22 cellular contexts compared by ENCODE assay signal in genomic region chr5:9419794-9420193, GRCh38.
A peak's percentile ranks its signal among the peaks of the same experiment; 100 is the strongest.
DNase-seq lines count a peak whose midpoint lies in the region; ATAC-seq and TF ChIP-seq lines count a peak whose summit lies in the region.
"Had no signal": no experiment of that assay in that cellular context is flagged by ENCODE, and none has a peak within 500 bp of the region (broad histone marks: within the 10 kb centered on the region; RNA-seq: fewer than 3 reads in every experiment).

No MANE protein-coding gene starts in this region.

- ATAC-seq in HG02798 (IDR thresholded peaks at IDR 0.05; ENCODE audit: poor library complexity, unreplicated experiment) (peak; percentile 50), aorta (ENCODE audit: low FRiP score) (no peak), HG02885 (IDR thresholded peaks at IDR 0.05; ENCODE audit: poor library complexity, unreplicated experiment) (no peak)
- ATAC-seq: A549 had no signal

- no peak overlapping the region for H2BK5ac ChIP-seq in mesenchymal stem cell (ENCODE audit: low read depth, low read length, poor library complexity, severe bottlenecking)

- no peaks in the 10 kb centered on the region for H3K9me3 ChIP-seq in MM.1S (replicated peaks; ENCODE audit: insufficient read depth, low read length)
- peaks cover 14% of the 10 kb centered on the region for H3K9me3 ChIP-seq in mesenchymal stem cell (ENCODE audit: control insufficient read depth, low read length)
- peaks cover 2% of the 10 kb centered on the region for H3K9me3 ChIP-seq in aorta (ENCODE audit: control insufficient read depth, low read length)
- H3K9me3 ChIP-seq in CD4-positive, alpha-beta memory T cell (ENCODE audit: control insufficient read depth in 1 of 2, low read length in 2 of 2), result no peaks in the 10 kb centered on the region
- H3K9me3 ChIP-seq: A549, BE2C, Caco-2 had no signal

- H3K18ac ChIP-seq in mesenchymal stem cell (ENCODE audit: low read depth in 1 of 2, low read length in 2 of 2), result no peak overlapping the region

- H3K23ac ChIP-seq in mesenchymal stem cell (ENCODE audit: low read length in 2 of 2), result no peak overlapping the region

- H3F3A ChIP-seq in MM.1S (ENCODE audit: insufficient read depth, low read length), result no peaks in the 10 kb centered on the region

- H2AK5ac ChIP-seq in mesenchymal stem cell (ENCODE audit: low read length, severe bottlenecking), result peak overlapping the region; percentile 62

- H3K4me3 Mint-ChIP-seq in CD4-positive, alpha-beta memory T cell, result no peak overlapping the region
- H3K4me3 Mint-ChIP-seq: CD14-positive monocyte; CD4-positive, alpha-beta T cell had no signal

- TF ChIP-seq CTCF in MM.1S (IDR thresholded peaks at IDR 0.05; ENCODE audit: low read length), result no peak

- H3K4me3 ChIP-seq in MM.1S (ENCODE audit: low read length) (no peak overlapping the region), mesenchymal stem cell (ENCODE audit: insufficient read depth in 1 of 2, low read depth in 1 of 2, low read length in 2 of 2) (no peak overlapping the region), aorta (ENCODE audit: low read length in 2 of 2) (no peak overlapping the region)
- no peak overlapping the region for H3K4me3 ChIP-seq in CD4-positive, alpha-beta memory T cell (ENCODE audit: low read length in 2 of 2)
- H3K4me3 ChIP-seq: A549; BLaER1 treated with 17β-estradiol and CSF1 and Interleukin-3, amounts not matched to agents 10 nM and 100 nM; GM23248 had no signal

- H2BK120ac ChIP-seq in mesenchymal stem cell (ENCODE audit: low read depth, low read length), result no peak overlapping the region

- H2AFZ ChIP-seq in MM.1S (ENCODE audit: low read length), result no peak overlapping the region
- no peak overlapping the region for H2AFZ ChIP-seq in mesenchymal stem cell (ENCODE audit: low read depth, low read length)
- H2AFZ ChIP-seq: GM23248 had no signal

- no peak overlapping the region for H4K8ac ChIP-seq in mesenchymal stem cell (ENCODE audit: low read length)

- H3K36me3 Mint-ChIP-seq in CD4-positive, alpha-beta memory T cell, result no peaks in the 10 kb centered on the region
- H3K36me3 Mint-ChIP-seq: CD14-positive monocyte had no signal

- intact Hi-C loops in aorta (cut with DNase I), result no loop called here
- intact Hi-C loops in CD4-positive, alpha-beta memory T cell (cut with micrococcal nuclease), result no loop called here

- peaks cover 2 to 17% (median 8%) of the 10 kb centered on the region in 8 donors for H3K9me3 Mint-ChIP-seq in CD4-positive, alpha-beta memory T cell

- no peaks in the 10 kb centered on the region for H3K27me3 Mint-ChIP-seq in CD4-positive, alpha-beta memory T cell
- H3K27me3 Mint-ChIP-seq: CD4-positive, alpha-beta T cell had no signal

- WGBS in mesenchymal stem cell, result 96% methylated on average over 5 of the region's 5 CpGs
- 74 to 75% methylated on average over 5 of the region's 5 CpGs for WGBS in aorta, 2 donors

- no peak overlapping the region for H3K9ac ChIP-seq in MM.1S (ENCODE audit: low read length)
- no peak overlapping the region for H3K9ac ChIP-seq in mesenchymal stem cell (ENCODE audit: low read length)
- H3K9ac ChIP-seq: BLaER1 treated with 17β-estradiol and CSF1 and Interleukin-3, amounts not matched to agents 10 nM and 100 nM; GM23248 had no signal

- no peak overlapping the region for H3K14ac ChIP-seq in mesenchymal stem cell (ENCODE audit: low read length in 2 of 2)

- H2BK15ac ChIP-seq in mesenchymal stem cell (ENCODE audit: low read depth, poor library complexity, severe bottlenecking), result no peak overlapping the region

- H3K9me2 ChIP-seq in MM.1S (replicated peaks; ENCODE audit: insufficient read depth, low read length), result no peaks in the 10 kb centered on the region

- H3K27me3 ChIP-seq in MM.1S (replicated peaks; ENCODE audit: insufficient read depth, low read length) (no peaks in the 10 kb centered on the region), mesenchymal stem cell (ENCODE audit: control insufficient read depth in 1 of 2, insufficient read depth in 1 of 2, low read length in 2 of 2) (no peaks in the 10 kb centered on the region), aorta (ENCODE audit: control insufficient read depth in 1 of 2, insufficient read depth in 2 of 2, low read length in 1 of 2) (no peaks in the 10 kb centered on the region)
- no peaks in the 10 kb centered on the region for H3K27me3 ChIP-seq in CD4-positive, alpha-beta memory T cell (ENCODE audit: insufficient read depth, low read length)
- H3K27me3 ChIP-seq: BE2C; BLaER1 treated with 17β-estradiol and CSF1 and Interleukin-3, amounts not matched to agents 10 nM and 100 nM had no signal

- POLR2A ChIA-PET in CD4-positive, alpha-beta memory T cell (lab: Charles Lee; ENCODE audit: partially characterized antibody), result no interaction called here

- peaks cover 27% of the 10 kb centered on the region for H3K79me1 ChIP-seq in mesenchymal stem cell (replicated peaks; ENCODE audit: low read length, poor library complexity, severe bottlenecking)

- H3K4me2 ChIP-seq in MM.1S (ENCODE audit: low read depth, low read length), result no peak overlapping the region
- H3K4me2 ChIP-seq in mesenchymal stem cell (ENCODE audit: low read length, poor library complexity, severe bottlenecking), result no peak overlapping the region
- H3K4me2 ChIP-seq: A549; BLaER1 treated with 17β-estradiol and CSF1 and Interleukin-3, amounts not matched to agents 10 nM and 100 nM had no signal

- H3K27ac ChIP-seq in MM.1S (ENCODE audit: low read length), result no peak overlapping the region
- no peak overlapping the region for H3K27ac ChIP-seq in mesenchymal stem cell (ENCODE audit: low read length, poor library complexity, severe bottlenecking)
- H3K27ac ChIP-seq in aorta (ENCODE audit: low read depth in 1 of 2, low read length in 2 of 2), result no peak overlapping the region
- no peak overlapping the region for H3K27ac ChIP-seq in CD4-positive, alpha-beta memory T cell (ENCODE audit: low read depth, low read length)
- H3K27ac ChIP-seq: A549; BLaER1 treated with 17β-estradiol and CSF1 and Interleukin-3, amounts not matched to agents 10 nM and 100 nM; GM23248 had no signal

- no peak overlapping the region for H2BK12ac ChIP-seq in mesenchymal stem cell (ENCODE audit: low read length in 2 of 2)

- CTCF ChIA-PET in CD4-positive, alpha-beta memory T cell (lab: Charles Lee; ENCODE audit: partially characterized antibody), result no interaction called here

- peak; percentile 25 for DNase-seq in MM.1S
- DNase-seq in SK-MEL-5 (ENCODE audit: low read depth, low spot score), result peak; percentile 28
- DNase-seq in mesenchymal stem cell, result no peak
- no peak for DNase-seq in aorta
- DNase-seq in COR-L47 (lab: John Stamatoyannopoulos, UW), result no peak
- DNase-seq in CD4-positive, alpha-beta memory T cell, result no peak
- DNase-seq: 8988T; ACHN; AML-193; BE2C; Caco-2; CD4-positive, alpha-beta T cell; DMS153; DND-41; GM23248; H7; HCEC 1CT had no signal

- H3K27ac Mint-ChIP-seq in CD4-positive, alpha-beta memory T cell, result no peak overlapping the region
- H3K27ac Mint-ChIP-seq: CD14-positive monocyte; CD4-positive, alpha-beta T cell had no signal

- H3K36me3 ChIP-seq in MM.1S (replicated peaks; ENCODE audit: insufficient read depth, low read length) (no peaks in the 10 kb centered on the region), mesenchymal stem cell (ENCODE audit: control insufficient read depth in 1 of 2, insufficient read depth in 2 of 2, low read depth in 1 of 2, low read length in 2 of 2) (peaks cover 0 to 9% of the 10 kb centered on the region in 2 experiments), aorta (ENCODE audit: control insufficient read depth in 1 of 2, insufficient read depth in 2 of 2, low read length in 1 of 2) (no peaks in the 10 kb centered on the region)
- H3K36me3 ChIP-seq in CD4-positive, alpha-beta memory T cell (ENCODE audit: insufficient read depth, low read length), result no peaks in the 10 kb centered on the region
- H3K36me3 ChIP-seq: BE2C; BLaER1 treated with 17β-estradiol and CSF1 and Interleukin-3, amounts not matched to agents 10 nM and 100 nM had no signal

- in situ Hi-C loops in SK-MEL-5 (cut with HindIII; ENCODE audit: low pct_unique_long_range_greater_than_20kb, low sequenced_read_pairs), result no loop called here

- H4K20me1 ChIP-seq in MM.1S (ENCODE audit: insufficient read depth, low read length), result no peaks in the 10 kb centered on the region
- H4K20me1 ChIP-seq: BLaER1 treated with 17β-estradiol and CSF1 and Interleukin-3, amounts not matched to agents 10 nM and 100 nM had no signal

- H3K4ac ChIP-seq in mesenchymal stem cell (ENCODE audit: low read depth in 1 of 2, low read length in 2 of 2), result no peak overlapping the region

- H3K79me2 ChIP-seq in MM.1S (ENCODE audit: low read length), result no peaks in the 10 kb centered on the region

- no peak overlapping the region for H4K91ac ChIP-seq in mesenchymal stem cell (ENCODE audit: low read length)

- peaks cover 7% of the 10 kb centered on the region; the same call in 1 of the 2 replicates for H3K4me1 ChIP-seq in MM.1S (ENCODE audit: low read length)
- peaks cover 3% of the 10 kb centered on the region for H3K4me1 ChIP-seq in mesenchymal stem cell (ENCODE audit: control insufficient read depth, insufficient read depth, low read depth, low read length)
- no peaks in the 10 kb centered on the region for H3K4me1 ChIP-seq in aorta (ENCODE audit: control insufficient read depth in 1 of 2, insufficient read depth in 2 of 2, low read length in 2 of 2)
- H3K4me1 ChIP-seq in CD4-positive, alpha-beta memory T cell (ENCODE audit: insufficient read depth, low read length), result no peaks in the 10 kb centered on the region
- H3K4me1 ChIP-seq: A549, BE2C, Caco-2 had no signal

- no peaks in the 10 kb centered on the region for H3K4me1 Mint-ChIP-seq in CD4-positive, alpha-beta memory T cell
- H3K4me1 Mint-ChIP-seq: CD14-positive monocyte had no signal

Comparison
In these comparisons a context has a peak if more than half of its experiments do, and no peak if none do; other contexts are left out.
1. DNase-seq: peak in MM.1S (single experiment) and SK-MEL-5 (single experiment); none in mesenchymal stem cell (single experiment), aorta (0 of 2), COR-L47 (single experiment) and CD4-positive, alpha-beta memory T cell (0 of 5).